ENCODE assay signal across 10 cellular contexts in the genomic region with DNA sequence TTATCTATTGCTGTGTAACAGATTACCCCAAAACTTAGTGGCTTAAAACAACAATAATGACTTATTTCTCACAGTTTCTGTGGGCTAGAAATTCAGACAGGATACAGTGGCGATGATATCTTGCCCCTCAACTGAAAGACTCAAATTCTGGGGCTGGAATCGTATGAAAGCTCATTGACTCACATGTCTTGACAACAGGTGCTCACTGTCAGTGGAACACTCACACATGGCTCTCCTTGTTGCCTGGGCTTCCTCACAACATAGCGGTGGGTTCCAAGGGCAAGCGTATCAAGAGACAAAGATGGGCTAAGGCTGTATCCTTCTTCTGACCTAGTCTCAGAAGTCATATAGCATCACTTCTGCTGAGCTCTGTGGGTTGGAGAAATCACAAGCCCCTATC. TPM values are rescaled to one million over a fixed set of nuclear protein-coding genes. Genes with fewer than 3 reads are reported as not detected.
DNase-seq lines count a peak whose midpoint lies in the region; ATAC-seq and TF ChIP-seq lines count a peak whose summit lies in the region.
"Had no signal": no experiment of that assay in that cellular context is flagged by ENCODE, and none has a peak within 500 bp of the region (broad histone marks: within the 10 kb centered on the region; RNA-seq: fewer than 3 reads in every experiment).

No MANE protein-coding gene starts in this region.

- no peaks in the 10 kb centered on the region for H3K79me2 ChIP-seq in neural progenitor cell (ENCODE audit: low read depth)

- no peak overlapping the region for H2AFZ ChIP-seq in neural progenitor cell (replicated peaks)

- H3F3A ChIP-seq in neural progenitor cell (ENCODE audit: low read depth), result peaks cover 8% of the 10 kb centered on the region

- H3K9me3 Mint-ChIP-seq in activated CD8-positive, alpha-beta memory T cell treated with anti-CD3 and anti-CD28 coated beads, Interleukin-2, amount 10 ng/mL, durations not matched to agents 7 days and 5 days (ENCODE audit: low read depth), result peaks cover 7% of the 10 kb centered on the region
- H3K9me3 Mint-ChIP-seq in neural progenitor cell, result peaks cover 6% of the 10 kb centered on the region

- peaks cover 8% of the 10 kb centered on the region for H3K36me3 Mint-ChIP-seq in activated CD8-positive, alpha-beta memory T cell treated with anti-CD3 and anti-CD28 coated beads, Interleukin-2, amount 10 ng/mL, durations not matched to agents 7 days and 5 days
- peaks cover 2% of the 10 kb centered on the region for H3K36me3 Mint-ChIP-seq in neural progenitor cell

- H3K9ac ChIP-seq in neural progenitor cell, result no peak overlapping the region

- TF ChIP-seq CTCF in neural progenitor cell (IDR thresholded peaks at IDR 0.05) (no peak), coronary artery (IDR thresholded peaks at IDR 0.05) (no peak)

- H3K4me1 Mint-ChIP-seq in activated CD8-positive, alpha-beta memory T cell treated with anti-CD3 and anti-CD28 coated beads, Interleukin-2, amount 10 ng/mL, durations not matched to agents 7 days and 5 days, result peaks cover 64% of the 10 kb centered on the region
- H3K4me1 Mint-ChIP-seq in neural progenitor cell, result peaks cover 16% of the 10 kb centered on the region

- no peaks in the 10 kb centered on the region for H3K9me3 ChIP-seq in neural progenitor cell (ENCODE audit: low read depth)

- H3K27me3 ChIP-seq in neural progenitor cell, result no peaks in the 10 kb centered on the region
- H3K27me3 ChIP-seq: MG63 had no signal

- H3K4me1 ChIP-seq in neural progenitor cell, result peaks cover 5% of the 10 kb centered on the region

- peak; percentile 72 for DNase-seq in activated CD8-positive, alpha-beta memory T cell treated with anti-CD3 and anti-CD28 coated beads, Interleukin-2, amount 10 ng/mL, durations not matched to agents 7 days and 5 days
- no peak for DNase-seq in neural progenitor cell (ENCODE audit: low spot score)
- DNase-seq in coronary artery (ENCODE audit: low spot score), result no peak
- DNase-seq in Right ventricle myocardium inferior (ENCODE audit: missing footprints), result no peak
- no peak for DNase-seq in NCI-H526 treated with DMSO at 0.1 percent for 48 hours (lab: John Stamatoyannopoulos, UW)
- DNase-seq: MG63 had no signal

- H3K4me3 Mint-ChIP-seq in activated CD8-positive, alpha-beta memory T cell treated with anti-CD3 and anti-CD28 coated beads, Interleukin-2, amount 10 ng/mL, durations not matched to agents 7 days and 5 days, result peak overlapping the region; percentile 46
- H3K4me3 Mint-ChIP-seq in neural progenitor cell, result no peak overlapping the region

- CTCF ChIA-PET in activated CD8-positive, alpha-beta memory T cell treated with anti-CD3 and anti-CD28 coated beads, Interleukin-2, amount 10 ng/mL, durations not matched to agents 7 days and 5 days (lab: Charles Lee), result interaction anchor here (0.8 to 7.7 kb wide), 18 partner anchors 9 to 357 kb away, joined by 3 to 72 read pairs (median 6); partner anchors contain the start of genes NDFIP1 and RNF14

- no peak overlapping the region for H3K4me2 ChIP-seq in neural progenitor cell

- H3K4me3 ChIP-seq in neural progenitor cell, result no peak overlapping the region
- no peak overlapping the region for H3K4me3 ChIP-seq in coronary artery
- H3K4me3 ChIP-seq: MG63 had no signal

- ATAC-seq in GM18858 (IDR thresholded peaks at IDR 0.05; ENCODE audit: unreplicated experiment) (peak; percentile 11), HG03066 (IDR thresholded peaks at IDR 0.05; ENCODE audit: low read depth, unreplicated experiment) (peak; percentile 14), Right ventricle myocardium inferior (no peak), HG03442 (IDR thresholded peaks at IDR 0.05; ENCODE audit: unreplicated experiment) (no peak)
- peak; percentile 35 for ATAC-seq in activated CD8-positive, alpha-beta memory T cell treated with anti-CD3 and anti-CD28 coated beads, Interleukin-2, amount 10 ng/mL, durations not matched to agents 7 days and 5 days

- H3K27ac ChIP-seq in neural progenitor cell (no peak overlapping the region), coronary artery (peak overlapping the region in 1 of 2 donors; percentile 65)
- H3K27ac ChIP-seq: VCaP had no signal

- peaks cover 18% of the 10 kb centered on the region for H3K27me3 Mint-ChIP-seq in activated CD8-positive, alpha-beta memory T cell treated with anti-CD3 and anti-CD28 coated beads, Interleukin-2, amount 10 ng/mL, durations not matched to agents 7 days and 5 days
- H3K27me3 Mint-ChIP-seq in neural progenitor cell (ENCODE audit: insufficient read depth, low read depth), result peaks cover 2% of the 10 kb centered on the region

- no peaks in the 10 kb centered on the region for H4K20me1 ChIP-seq in neural progenitor cell (ENCODE audit: low read depth)

- intact Hi-C loops in Right ventricle myocardium inferior (cut with DNase I), result loop anchor here (1.0 to 10.0 kb wide), 2 partner anchors 125 to 678 kb away; no protein-coding TSS in a partner anchor

- no peaks in the 10 kb centered on the region for H3K36me3 ChIP-seq in neural progenitor cell

- H3K27ac Mint-ChIP-seq in activated CD8-positive, alpha-beta memory T cell treated with anti-CD3 and anti-CD28 coated beads, Interleukin-2, amount 10 ng/mL, durations not matched to agents 7 days and 5 days, result peak overlapping the region; percentile 87
- peak overlapping the region; percentile 15 for H3K27ac Mint-ChIP-seq in neural progenitor cell

RNA-seq across cellular contexts. Expression of gene GNPDA1, which starts 3.7 kb away (rescaled TPM):
- total RNA-seq in activated CD8-positive, alpha-beta memory T cell treated with anti-CD3 and anti-CD28 coated beads, Interleukin-2, amount 10 ng/mL, durations not matched to agents 7 days and 5 days, result 10 to 100 TPM in 1 of 2 experiments, 1 to 10 TPM in 1; 7.7 to 10.0 TPM
- total RNA-seq in neural progenitor cell (ENCODE audit: low replicate concordance) (89.8 and 115 TPM in 2 replicates), Right ventricle myocardium inferior (25.2 TPM)

RNA-seq across cellular contexts. Expression of gene RNF14, which starts 47.7 kb away (rescaled TPM):
- 10 to 100 TPM; 23.8 to 28.2 TPM for total RNA-seq in activated CD8-positive, alpha-beta memory T cell treated with anti-CD3 and anti-CD28 coated beads, Interleukin-2, amount 10 ng/mL, durations not matched to agents 7 days and 5 days
- 21.0 and 41.2 TPM in 2 replicates for total RNA-seq in neural progenitor cell (ENCODE audit: low replicate concordance)
- 98.0 TPM for total RNA-seq in Right ventricle myocardium inferior

RNA-seq across cellular contexts. Expression of gene PCDH12, which starts 58.6 kb away (rescaled TPM):
- total RNA-seq in activated CD8-positive, alpha-beta memory T cell treated with anti-CD3 and anti-CD28 coated beads, Interleukin-2, amount 10 ng/mL, durations not matched to agents 7 days and 5 days, result under 1 TPM; 0.12 to 0.19 TPM
- total RNA-seq in neural progenitor cell (ENCODE audit: low replicate concordance), result not detected in 2 replicates
- 10.4 TPM for total RNA-seq in Right ventricle myocardium inferior

Comparison
In these comparisons a context has a peak if more than half of its experiments do, and no peak if none do; other contexts are left out.
1. ATAC-seq: peak in GM18858 (single experiment), HG03066 (single experiment) and activated CD8-positive, alpha-beta memory T cell treated with anti-CD3 and anti-CD28 coated beads, Interleukin-2, amount 10 ng/mL, durations not matched to agents 7 days and 5 days (single experiment); none in Right ventricle myocardium inferior (single experiment) and HG03442 (single experiment).